In genomic region chr5:62461561-62461960, GRCh38 we compare ENCODE assay signal across 1 cellular context.
TF ChIP-seq lines count a peak whose summit lies in the region.

No MANE protein-coding gene starts in this region.

TF ChIP-seq in K562, 482 proteins besides CTCF, POLR2A, EP300 and RAD21:
- TF ChIP-seq ATF3 (IDR thresholded peaks at IDR 0.05): no peak
- TF ChIP-seq ATF3 (CRISPR knock-in tag; conservative IDR thresholded peaks at IDR 0.05): no peak
- TF ChIP-seq NR4A1 (CRISPR knock-in tag; IDR thresholded peaks at IDR 0.05): no peak
- TF ChIP-seq NR4A1 (tag; IDR thresholded peaks at IDR 0.05): no peak
- TF ChIP-seq RNF219 (CRISPR knock-in tag; IDR thresholded peaks at IDR 0.05): no peak
- TF ChIP-seq FOS (IDR thresholded peaks at IDR 0.05; ENCODE audit: extremely low read depth, insufficient read length): no peak
- no peak for TF ChIP-seq ZZZ3 (IDR thresholded peaks at IDR 0.05)
- TF ChIP-seq RBFOX2 (IDR thresholded peaks at IDR 0.05; ENCODE audit: low read depth, low read length): no peak
- TF ChIP-seq TCF7 (IDR thresholded peaks at IDR 0.05; ENCODE audit: borderline replicate concordance): no peak
TF ChIP-seq in K562: peak in this region for 0.
